Comparison of ENCODE assay signal across 9 cellular contexts in the genomic region with DNA sequence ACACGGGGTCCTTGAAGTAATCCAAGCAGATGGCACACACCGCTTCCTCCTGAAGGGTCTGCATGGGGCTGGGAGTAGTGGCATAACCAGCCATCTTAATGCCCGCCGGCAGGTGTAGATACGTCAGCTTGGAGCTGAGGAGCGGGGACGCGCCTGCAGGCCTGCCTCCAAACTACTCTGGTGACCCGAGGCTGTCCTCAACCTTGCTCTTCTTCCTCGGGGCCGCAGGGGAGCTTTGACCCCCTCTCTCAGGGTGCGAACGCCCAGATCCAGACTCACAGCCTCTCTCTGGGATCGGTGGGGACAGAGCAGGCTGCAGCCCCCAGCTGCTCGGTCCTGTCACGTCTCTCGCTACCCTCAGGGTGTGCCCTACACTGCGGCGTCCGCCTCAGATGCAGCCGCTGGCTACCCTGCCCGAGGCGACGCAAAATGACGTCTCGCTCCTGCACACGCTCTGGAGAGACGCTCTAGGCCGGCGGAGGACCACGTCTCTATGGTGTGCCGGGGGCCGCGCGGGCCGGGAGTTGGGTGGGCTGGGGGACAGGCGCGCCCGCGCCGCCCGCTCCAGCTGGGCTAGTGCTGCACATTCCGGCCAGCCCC. TPM values are rescaled to one million over a fixed set of nuclear protein-coding genes. Genes with fewer than 3 reads are reported as not detected.
DNase-seq lines count a peak whose midpoint lies in the region; ATAC-seq, FAIRE-seq and TF ChIP-seq lines count a peak whose summit lies in the region.
"Had no signal": no experiment of that assay in that cellular context is flagged by ENCODE, and none has a peak within 500 bp of the region (broad histone marks: within the 10 kb centered on the region; RNA-seq: fewer than 3 reads in every experiment).

Gene TRIM52, minus strand, starts transcription at position 424 of the 600 bp plus-strand sequence. Its CDS starts 330 bp downstream, at position 94.

- H4K20me1 ChIP-seq in endothelial cell of umbilical vein (replicated peaks; ENCODE audit: control insufficient read depth, extremely low read depth, insufficient read depth, low read length), result peaks cover 2% of the 10 kb centered on the region

- no TSS peak for BruUV-seq in endothelial cell of umbilical vein (replicated peaks; lab: Mats Ljungman, UMichigan)

- H3K79me2 ChIP-seq in endothelial cell of umbilical vein (ENCODE audit: control insufficient read depth, insufficient read depth, low read length), result peaks cover 54% of the 10 kb centered on the region

- intact Hi-C loops in endothelial cell of umbilical vein (cut with micrococcal nuclease), result loop anchor here (1.0 to 5.0 kb wide), 6 partner anchors 15 to 459 kb away; partner anchors contain the start of genes MGAT1, TRIM41 and ZFP62

- peak within 1 kb of the TSS; percentile 98 for H3K9ac ChIP-seq in endothelial cell of umbilical vein (replicated peaks; ENCODE audit: extremely low read depth, insufficient read depth, low read length)
- peak within 1 kb of the TSS; percentile 96 to 99 for H3K9ac ChIP-seq in mucosa of rectum (ENCODE audit: low read depth in 1 of 2, low read length in 2 of 2)

- H3K4me1 ChIP-seq in endothelial cell of umbilical vein (ENCODE audit: control insufficient read depth, extremely low read depth, insufficient read depth, low read length) (peaks cover 23% of the 10 kb centered on the region), mucosa of rectum (ENCODE audit: control insufficient read depth in 2 of 2, insufficient read depth in 2 of 2, low read length in 2 of 2) (peaks cover 21 to 32% of the 10 kb centered on the region in 2 donors)

- H3K36me3 ChIP-seq in endothelial cell of umbilical vein (ENCODE audit: control insufficient read depth in 2 of 2, extremely low read depth in 1 of 2, insufficient read depth in 2 of 2, low read length in 2 of 2) (peaks cover 4 to 5% of the 10 kb centered on the region in 2 experiments), mucosa of rectum (ENCODE audit: control insufficient read depth in 2 of 2, insufficient read depth in 2 of 2, low read length in 2 of 2) (peaks cover 6% of the 10 kb centered on the region in 2 donors)

- POLR2A ChIA-PET in activated CD8-positive, alpha-beta T cell treated with anti-CD3 and anti-CD28 coated beads, Interleukin-2, amount 10 ng/mL, durations not matched to agents 7 days and 5 days (lab: Charles Lee), result interaction anchor here (0.8 to 5.0 kb wide), 17 partner anchors 9 to 458 kb away, joined by 3 to 86 read pairs (median 10); partner anchors contain the start of genes RACK1, TRIM41 and TRIM7
- POLR2A ChIA-PET in endothelial cell of umbilical vein (lab: Charles Lee), result interaction anchor here (0.7 to 1.5 kb wide), 3 partner anchors 16 to 1151 kb away, joined by 3 to 13 read pairs (median 4); partner anchors contain the start of gene RACK1

- H3K4me3 ChIP-seq in endothelial cell of umbilical vein (replicated peaks in 1 of 3; ENCODE audit: insufficient read depth in 1 of 3, low read depth in 1 of 3, low read length in 3 of 3) (peak within 1 kb of the TSS; percentile 23 to 83 (median 59)), mucosa of rectum (ENCODE audit: low read length in 2 of 2) (peak within 1 kb of the TSS; percentile 83 to 95)

- peak; percentile 96 for DNase-seq in Ammon's horn (ENCODE audit: low spot score)
- peak; percentile 75 for DNase-seq in HS-5 (ENCODE audit: low read depth)
- peak; percentile 94 for DNase-seq in activated CD8-positive, alpha-beta T cell treated with anti-CD3 and anti-CD28 coated beads, Interleukin-2, amount 10 ng/mL, durations not matched to agents 7 days and 5 days
- DNase-seq in endothelial cell of umbilical vein (ENCODE audit: low read depth, low spot score), result peak; percentile 92
- DNase-seq in stimulated activated CD8-positive, alpha-beta memory T cell treated with anti-CD3 and anti-CD28 coated beads, Interleukin-7, amount 100 ng/mL, for 1 hour (ENCODE audit: low read depth in 2 of 2), result peak; percentile 79 to 80
- DNase-seq in HUDEP-2 (lab: John Stamatoyannopoulos, UW; ENCODE audit: unreplicated experiment in 76 of 76), result no peak

- no peaks in the 10 kb centered on the region for H3K27me3 Mint-ChIP-seq in activated CD8-positive, alpha-beta T cell treated with anti-CD3 and anti-CD28 coated beads, Interleukin-2, amount 10 ng/mL, durations not matched to agents 7 days and 5 days (ENCODE audit: low read depth)

- peak within 1 kb of the TSS; percentile 52 for H3K4me2 ChIP-seq in endothelial cell of umbilical vein (ENCODE audit: insufficient read depth, low read length)

- peaks cover 40% of the 10 kb centered on the region for H3K36me3 Mint-ChIP-seq in activated CD8-positive, alpha-beta T cell treated with anti-CD3 and anti-CD28 coated beads, Interleukin-2, amount 10 ng/mL, durations not matched to agents 7 days and 5 days (ENCODE audit: low read depth)

- CTCF ChIA-PET in activated CD8-positive, alpha-beta T cell treated with anti-CD3 and anti-CD28 coated beads, Interleukin-2, amount 10 ng/mL, durations not matched to agents 7 days and 5 days (lab: Charles Lee), result interaction anchor here (0.8 to 2.6 kb wide), 6 partner anchors 10 to 76 kb away, joined by 3 to 16 read pairs (median 6); partner anchors contain the start of gene RACK1
- CTCF ChIA-PET in endothelial cell of umbilical vein (lab: Charles Lee), result interaction anchor here (0.6 to 3.2 kb wide), 6 partner anchors 11 to 1235 kb away, joined by 3 to 16 read pairs (median 4); no protein-coding TSS in a partner anchor

- H3K27ac ChIP-seq in endothelial cell of umbilical vein (ENCODE audit: insufficient read depth, low read depth, low read length) (peak within 1 kb of the TSS; percentile 95), mucosa of rectum (ENCODE audit: low read depth in 2 of 2, low read length in 2 of 2) (peak within 1 kb of the TSS; percentile 98)

- H3K4me3 Mint-ChIP-seq in activated CD8-positive, alpha-beta T cell treated with anti-CD3 and anti-CD28 coated beads, Interleukin-2, amount 10 ng/mL, durations not matched to agents 7 days and 5 days, result peak within 1 kb of the TSS; percentile 93

- dilution Hi-C loops in endothelial cell of umbilical vein (cut with MboI; ENCODE audit: extremely low pct_ligation_motif_present, low sequenced_read_pairs), result no loop called here

- H3K9me3 ChIP-seq in endothelial cell of umbilical vein (replicated peaks; ENCODE audit: control insufficient read depth, insufficient read depth, low read length) (no peaks in the 10 kb centered on the region), mucosa of rectum (ENCODE audit: control insufficient read depth in 2 of 2, low read length in 2 of 2) (no peaks in the 10 kb centered on the region)

- peak; percentile 80 for TF ChIP-seq POLR2A in endothelial cell of umbilical vein (IDR thresholded peaks at IDR 0.05; ENCODE audit: low read depth, low read length)

- no peaks in the 10 kb centered on the region for H3K27me3 ChIP-seq in endothelial cell of umbilical vein (ENCODE audit: control insufficient read depth in 2 of 2, insufficient read depth in 2 of 2, low read length in 2 of 2)
- H3K27me3 ChIP-seq in mucosa of rectum (ENCODE audit: control insufficient read depth in 2 of 2, insufficient read depth in 2 of 2, low read length in 2 of 2), result no peaks in the 10 kb centered on the region

- ATAC-seq in GM19468 (IDR thresholded peaks at IDR 0.05; ENCODE audit: extremely low read depth, unreplicated experiment), result peak; percentile 88
- peak; percentile 87 for ATAC-seq in activated CD8-positive, alpha-beta T cell treated with anti-CD3 and anti-CD28 coated beads, Interleukin-2, amount 10 ng/mL, durations not matched to agents 7 days and 5 days

- peaks cover 33% of the 10 kb centered on the region for H3K4me1 Mint-ChIP-seq in activated CD8-positive, alpha-beta T cell treated with anti-CD3 and anti-CD28 coated beads, Interleukin-2, amount 10 ng/mL, durations not matched to agents 7 days and 5 days (ENCODE audit: low read depth)

- TF ChIP-seq CTCF in endothelial cell of umbilical vein (IDR thresholded peaks at IDR 0.05; ENCODE audit: extremely low read depth in 1 of 2, insufficient read depth in 1 of 2, low read depth in 1 of 2, low read length in 2 of 2), result no peak

- H3K9me1 ChIP-seq in endothelial cell of umbilical vein (replicated peaks; ENCODE audit: control insufficient read depth, extremely low read depth, insufficient read depth, low read length), result no peaks in the 10 kb centered on the region

- FAIRE-seq in endothelial cell of umbilical vein (lab: Jason Lieb, UNC), result peak; percentile 96
- FAIRE-seq: endometrium had no signal

- peak within 1 kb of the TSS; percentile 84 for H2AFZ ChIP-seq in endothelial cell of umbilical vein (ENCODE audit: low read depth, low read length)

- H3K9me3 Mint-ChIP-seq in activated CD8-positive, alpha-beta T cell treated with anti-CD3 and anti-CD28 coated beads, Interleukin-2, amount 10 ng/mL, durations not matched to agents 7 days and 5 days (ENCODE audit: insufficient read depth), result no peaks in the 10 kb centered on the region

- peak within 1 kb of the TSS; percentile 96 for H3K27ac Mint-ChIP-seq in activated CD8-positive, alpha-beta T cell treated with anti-CD3 and anti-CD28 coated beads, Interleukin-2, amount 10 ng/mL, durations not matched to agents 7 days and 5 days

TF ChIP-seq in endothelial cell of umbilical vein, 7 proteins besides CTCF, POLR2A, EP300 and RAD21:
- TF ChIP-seq, protein P1, sequence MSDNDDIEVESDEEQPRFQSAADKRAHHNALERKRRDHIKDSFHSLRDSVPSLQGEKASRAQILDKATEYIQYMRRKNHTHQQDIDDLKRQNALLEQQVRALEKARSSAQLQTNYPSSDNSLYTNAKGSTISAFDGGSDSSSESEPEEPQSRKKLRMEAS (IDR thresholded peaks at IDR 0.05; ENCODE audit: insufficient read depth, insufficient read length), result peak; percentile 57
- TF ChIP-seq GATA2 (IDR thresholded peaks at IDR 0.05; ENCODE audit: insufficient read depth, insufficient read length, low read depth, low read length), result no peak
- TF ChIP-seq POLR2AphosphoS5 (IDR thresholded peaks at IDR 0.05; ENCODE audit: insufficient read depth, low read depth, low read length), result peak; percentile 97
- peak; percentile 71 for TF ChIP-seq MYC (IDR thresholded peaks at IDR 0.05; ENCODE audit: low read depth, low read length)

RNA-seq across cellular contexts. Expression of gene TRIM52, which starts in this region (rescaled TPM):
- 10 to 100 TPM; 22.4 to 23.2 TPM for total RNA-seq in activated CD8-positive, alpha-beta T cell treated with anti-CD3 and anti-CD28 coated beads, Interleukin-2, amount 10 ng/mL, durations not matched to agents 7 days and 5 days
- 9.6 and 10.1 TPM in 2 replicates for total RNA-seq in endothelial cell of umbilical vein
- 5.1 and 5.6 TPM in 2 replicates for polyA plus RNA-seq in endothelial cell of umbilical vein
- 8.2 TPM in 2 replicates for polyA plus RNA-seq in endothelial cell of umbilical vein (2011; cell fraction: cytosol; rRNA removed)
- 22.3 and 28.1 TPM in 2 replicates for polyA plus RNA-seq in endothelial cell of umbilical vein (2011; cell fraction: nucleus; rRNA removed)
- 8.0 and 9.2 TPM in 2 replicates for polyA plus RNA-seq in endothelial cell of umbilical vein (2012)
- polyA minus RNA-seq in endothelial cell of umbilical vein, result 11.7 and 16.5 TPM in 2 replicates
- polyA minus RNA-seq in endothelial cell of umbilical vein (2011; cell fraction: cytosol; rRNA and poly(A)+ RNA removed), result 5.4 TPM
- polyA minus RNA-seq in endothelial cell of umbilical vein (2011; cell fraction: nucleus; rRNA and poly(A)+ RNA removed), result 9.5 and 12.4 TPM in 2 replicates

Comparison
In these comparisons a context has a peak if more than half of its experiments do, and no peak if none do; other contexts are left out.
1. DNase-seq: peak in Ammon's horn (single experiment), HS-5 (single experiment), activated CD8-positive, alpha-beta T cell treated with anti-CD3 and anti-CD28 coated beads, Interleukin-2, amount 10 ng/mL, durations not matched to agents 7 days and 5 days (single experiment), endothelial cell of umbilical vein (single experiment) and stimulated activated CD8-positive, alpha-beta memory T cell treated with anti-CD3 and anti-CD28 coated beads, Interleukin-7, amount 100 ng/mL, for 1 hour (2 of 2); none in HUDEP-2 (0 of 76).